In genomic region chr16:88553739-88554138, GRCh38 we compare ENCODE assay signal across 25 cellular contexts.
"Had no signal": no experiment of that assay in that cellular context is flagged by ENCODE, and none has a peak within 500 bp of the region (broad histone marks: within the 10 kb centered on the region; RNA-seq: fewer than 3 reads in every experiment).

No MANE protein-coding gene starts in this region.

- H3K4me1 ChIP-seq: ascending aorta had no signal

- H3K27ac Mint-ChIP-seq: activated CD4-positive, alpha-beta T cell treated with anti-CD3 and anti-CD28 coated beads for 36 hours; activated CD8-positive, alpha-beta T cell treated with anti-CD3 and anti-CD28 coated beads for 36 hours; activated naive CD4-positive, alpha-beta T cell treated with anti-CD3 and anti-CD28 coated beads, Interleukin-2, amount 50 U/mL, for 72 hours; activated naive CD8-positive, alpha-beta T cell treated with anti-CD3 and anti-CD28 coated beads, Interleukin-2, amount 50 U/mL, for 24 hours had no signal

- H3K4me3 ChIP-seq: ascending aorta, body of pancreas, SK-N-MC had no signal

- H3K27me3 ChIP-seq: body of pancreas had no signal

- ATAC-seq: activated CD4-positive, alpha-beta T cell treated with anti-CD3 and anti-CD28 coated beads for 36 hours; activated CD8-positive, alpha-beta T cell treated with anti-CD3 and anti-CD28 coated beads for 36 hours; activated naive CD4-positive, alpha-beta T cell treated with anti-CD3 and anti-CD28 coated beads, Interleukin-2, amount 50 U/mL, for 72 hours; activated naive CD8-positive, alpha-beta T cell treated with anti-CD3 and anti-CD28 coated beads, Interleukin-2, amount 50 U/mL, for 24 hours; Right ventricle myocardium inferior had no signal

- H3K4me3 Mint-ChIP-seq: activated CD4-positive, alpha-beta T cell treated with anti-CD3 and anti-CD28 coated beads for 36 hours; activated CD8-positive, alpha-beta T cell treated with anti-CD3 and anti-CD28 coated beads for 36 hours; activated naive CD8-positive, alpha-beta T cell treated with anti-CD3 and anti-CD28 coated beads, Interleukin-2, amount 50 U/mL, for 24 hours had no signal

- H3K9me3 Mint-ChIP-seq: activated naive CD8-positive, alpha-beta T cell treated with anti-CD3 and anti-CD28 coated beads, Interleukin-2, amount 50 U/mL, for 24 hours had no signal

- H3K36me3 ChIP-seq: ascending aorta, WERI-Rb-1 had no signal

- H3K9me3 ChIP-seq: ascending aorta, body of pancreas had no signal

- DNase-seq: activated CD4-positive, alpha-beta T cell treated with anti-CD3 and anti-CD28 coated beads for 36 hours; activated CD8-positive, alpha-beta memory T cell treated with anti-CD3 and anti-CD28 coated beads, Interleukin-2, amount 50 U/mL, for 48 hours; activated CD8-positive, alpha-beta T cell treated with anti-CD3 and anti-CD28 coated beads for 36 hours; activated naive CD4-positive, alpha-beta T cell treated with Interleukin-2 at 50 U/mL for 16 hours; activated naive CD8-positive, alpha-beta T cell treated with anti-CD3 and anti-CD28 coated beads, Interleukin-2, amount 50 U/mL, for 24 hours; activated T-cell treated with anti-CD3 and anti-CD28 coated beads, Interleukin-2, amount 50 U/mL, for 1 hour; amniotic stem cell; central memory CD4-positive, alpha-beta T cell; KBM-7; NCI-H1092 treated with DMSO at 0.1 percent for 48 hours; NCI-H1417 treated with DMSO at 0.1 percent for 48 hours; NCI-H1694 treated with DMSO at 0.1 percent for 48 hours; NCI-H2029 treated with DMSO at 0.1 percent for 48 hours; NCI-H345; NCI-H510A; NCI-H526 treated with DMSO at 0.1 percent for 48 hours; NCI-H82; NK-92 treated with Interleukin-12 subunit alpha and Interleukin-12 subunit beta, amount 100 ng/mL, for 24 hours; T-helper 1 cell; WERI-Rb-1 had no signal

- H3K27ac ChIP-seq: ascending aorta, body of pancreas, SK-N-MC, WERI-Rb-1 had no signal
